In the genomic region with DNA sequence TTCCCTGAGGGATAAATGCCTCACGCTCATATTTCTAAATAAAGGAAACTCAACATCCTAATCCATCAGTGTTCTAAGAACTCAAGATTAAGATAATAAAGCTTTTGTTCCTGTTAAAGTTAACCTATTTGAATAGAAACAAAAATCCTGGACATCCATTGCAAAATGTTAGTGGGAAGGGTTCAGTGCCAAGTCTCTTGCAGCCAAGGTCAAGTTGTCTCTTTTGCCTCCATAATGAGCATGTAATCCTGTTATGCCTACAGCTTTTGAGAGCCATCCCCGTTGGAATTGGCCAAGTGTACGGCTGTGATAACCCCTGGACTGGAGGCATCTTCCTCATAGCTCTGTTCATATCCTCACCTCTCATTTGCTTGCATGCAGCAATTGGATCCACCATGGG, we compare ENCODE assay signal across 18 cellular contexts. TPM values are rescaled to one million over a fixed set of nuclear protein-coding genes. Genes with fewer than 3 reads are reported as not detected.
A peak's percentile ranks its signal among the peaks of the same experiment; 100 is the strongest.
DNase-seq lines count a peak whose midpoint lies in the region; ATAC-seq and TF ChIP-seq lines count a peak whose summit lies in the region.
"Had no signal": no experiment of that assay in that cellular context is flagged by ENCODE, and none has a peak within 500 bp of the region (broad histone marks: within the 10 kb centered on the region; RNA-seq: fewer than 3 reads in every experiment).

No MANE protein-coding gene starts in this region.

- H2AFZ ChIP-seq in DND-41 (ENCODE audit: low read depth, low read length) (no peak overlapping the region), Loucy (ENCODE audit: low read length) (no peak overlapping the region)
- H2AFZ ChIP-seq: GM23248 had no signal

- H3K9me2 ChIP-seq in Loucy (replicated peaks; ENCODE audit: low read depth, low read length), result no peaks in the 10 kb centered on the region

- H3F3A ChIP-seq in Loucy (ENCODE audit: low read depth), result peaks cover 22% of the 10 kb centered on the region

- H3K9ac ChIP-seq in DND-41 (ENCODE audit: low read depth, low read length) (no peak overlapping the region), Loucy (ENCODE audit: low read depth, low read length, poor library complexity, severe bottlenecking) (peak overlapping the region; percentile 89)
- H3K9ac ChIP-seq: GM23248 had no signal

- no peaks in the 10 kb centered on the region for H3K79me2 ChIP-seq in DND-41 (ENCODE audit: insufficient read depth, low read length)
- H3K79me2 ChIP-seq in Loucy (ENCODE audit: insufficient read depth, low read length), result no peaks in the 10 kb centered on the region

- intact Hi-C loops in testis (cut with DNase I; ENCODE audit: low total_unique reads), result no loop called here

- no peak overlapping the region for H3K4me3 ChIP-seq in DND-41 (ENCODE audit: low read depth in 1 of 2, low read length in 2 of 2)
- H3K4me3 ChIP-seq in HL-60 (replicated peaks; ENCODE audit: insufficient read depth, low read length), result no peak overlapping the region
- H3K4me3 ChIP-seq in Loucy (ENCODE audit: low read length, poor library complexity, severe bottlenecking), result no peak overlapping the region
- no peak overlapping the region for H3K4me3 ChIP-seq in testis
- no peak overlapping the region for H3K4me3 ChIP-seq in upper lobe of left lung
- H3K4me3 ChIP-seq: GM23248 had no signal

- H3K9me3 ChIP-seq in DND-41 (ENCODE audit: insufficient read depth, low read length, severe bottlenecking) (no peaks in the 10 kb centered on the region), Loucy (ENCODE audit: insufficient read depth, low read depth, low read length) (no peaks in the 10 kb centered on the region), testis (no peaks in the 10 kb centered on the region), upper lobe of left lung (no peaks in the 10 kb centered on the region)

- H3K27me3 ChIP-seq in DND-41 (ENCODE audit: insufficient read depth, low read length, poor library complexity) (no peaks in the 10 kb centered on the region), HL-60 (ENCODE audit: insufficient read depth, poor library complexity, severe bottlenecking) (no peaks in the 10 kb centered on the region), Loucy (ENCODE audit: insufficient read depth, low read length, poor library complexity, severe bottlenecking) (no peaks in the 10 kb centered on the region), testis (no peaks in the 10 kb centered on the region), upper lobe of left lung (no peaks in the 10 kb centered on the region)

- H3K4me2 ChIP-seq in DND-41 (ENCODE audit: insufficient read depth, low read length) (no peak overlapping the region), Loucy (ENCODE audit: low read depth, low read length, poor library complexity, severe bottlenecking) (no peak overlapping the region)

- H3K4me1 ChIP-seq in DND-41 (ENCODE audit: insufficient read depth, low read length) (peaks cover 44% of the 10 kb centered on the region), Loucy (ENCODE audit: insufficient read depth, low read length, poor library complexity, severe bottlenecking) (peaks cover 54% of the 10 kb centered on the region), testis (peaks cover 6% of the 10 kb centered on the region), upper lobe of left lung (peaks cover 0 to 8% (median 2%) of the 10 kb centered on the region in 4 donors)

- no peak for TF ChIP-seq EP300 in upper lobe of left lung (IDR thresholded peaks at IDR 0.05)

- H3K36me3 ChIP-seq in DND-41 (ENCODE audit: insufficient read depth, low read length), result no peaks in the 10 kb centered on the region
- H3K36me3 ChIP-seq in Loucy (ENCODE audit: insufficient read depth, low read length), result no peaks in the 10 kb centered on the region
- H3K36me3 ChIP-seq in testis (ENCODE audit: low read depth, missing control alignments), result no peaks in the 10 kb centered on the region
- no peaks in the 10 kb centered on the region for H3K36me3 ChIP-seq in upper lobe of left lung

- TF ChIP-seq CTCF in DND-41 (IDR thresholded peaks at IDR 0.05; ENCODE audit: borderline replicate concordance, extremely low read depth, low read length, poor library complexity, severe bottlenecking), result no peak
- no peak for TF ChIP-seq CTCF in HL-60 (IDR thresholded peaks at IDR 0.05; ENCODE audit: insufficient read depth, low read length)
- no peak for TF ChIP-seq CTCF in Loucy (conservative IDR thresholded peaks at IDR 0.05; ENCODE audit: low read length)
- TF ChIP-seq CTCF in testis (IDR thresholded peaks at IDR 0.05), result no peak
- TF ChIP-seq CTCF in upper lobe of left lung (IDR thresholded peaks at IDR 0.05), result no peak

- DNase-seq in DND-41, result no peak
- DNase-seq in HL-60 (ENCODE audit: low read depth in 1 of 2, low spot score in 1 of 2), result no peak
- DNase-seq in testis, result peak; percentile 37
- DNase-seq in stimulated activated naive CD4-positive, alpha-beta T cell (lab: John Stamatoyannopoulos, UW), result no peak
- DNase-seq in upper lobe of left lung, result no peak
- DNase-seq: C1 segment of cervical spinal cord; Calu3; CD4-positive, alpha-beta memory T cell; COR-L47; DMS53; DMS79 treated with DMSO at 0.1 percent for 48 hours; GM23248; H7; HCEC 1CT had no signal

- ATAC-seq in DND-41 (ENCODE audit: insufficient read depth, low read depth) (no peak), upper lobe of left lung (ENCODE audit: low FRiP score in 2 of 2) (no peak)

- WGBS in testis, 2 donors, result 43 to 63% methylated on average over 3 of the region's 3 CpGs
- 81 to 86% methylated on average over 3 of the region's 3 CpGs for WGBS in upper lobe of left lung, 2 donors

- no peaks in the 10 kb centered on the region for H4K20me1 ChIP-seq in DND-41 (ENCODE audit: insufficient read depth, low read length)
- no peaks in the 10 kb centered on the region for H4K20me1 ChIP-seq in Loucy (ENCODE audit: insufficient read depth, low read length, poor library complexity, severe bottlenecking)

- peak overlapping the region; percentile 51; the same call in 1 of the 2 replicates for H3K27ac ChIP-seq in DND-41 (ENCODE audit: low read length)
- H3K27ac ChIP-seq in HL-60 (replicated peaks), result 0 out of 2 replicates have a peak overlapping the region, but pooled peaks have one; percentile 96
- no peak overlapping the region for H3K27ac ChIP-seq in testis
- no peak overlapping the region for H3K27ac ChIP-seq in upper lobe of left lung
- H3K27ac ChIP-seq: GM23248 had no signal

- TF ChIP-seq POLR2A in testis (IDR thresholded peaks at IDR 0.05) (no peak), upper lobe of left lung (IDR thresholded peaks at IDR 0.05) (no peak)

RNA-seq across cellular contexts. Expression of gene SLC14A1, which starts 51.3 kb away (rescaled TPM):
- total RNA-seq in testis, result under 1 TPM in 1 of 2 donors, not detected in 1; 0.50 TPM
- 0.73 TPM for polyA plus RNA-seq in testis (ENCODE audit: insufficient read depth, low read depth, low replicate concordance)
- total RNA-seq in upper lobe of left lung, result 10 to 100 TPM in 1 of 6 donors, 1 to 10 TPM in 4, not detected in 1; 5.5 to 33.1 (median 6.8) TPM
- total RNA-seq: A172, A673, Calu3, H1, H7 had no signal

RNA-seq across cellular contexts. Expression of gene SLC14A2, which starts 57.4 kb away (rescaled TPM):
- total RNA-seq in testis (1 to 10 TPM; 1.4 to 2.4 TPM), upper lobe of left lung (under 1 TPM in 2 of 6 donors, not detected in 4; 0.10 to 0.29 TPM)
- 2.8 TPM for polyA plus RNA-seq in testis (ENCODE audit: insufficient read depth, low read depth, low replicate concordance)
- total RNA-seq: A172, A673, Calu3, H1, H7 had no signal
- polyA plus RNA-seq: GM23248 had no signal

Comparison
In these comparisons a context has a peak if more than half of its experiments do, and no peak if none do; other contexts are left out.
1. H3K27ac ChIP-seq: peak in DND-41 (single experiment) and HL-60 (single experiment); none in testis (0 of 2) and upper lobe of left lung (0 of 4).